Comparison of ENCODE assay signal across 19 cellular contexts in genomic region chr10:26798298-26798697, GRCh38.
DNase-seq lines count a peak whose midpoint lies in the region; ATAC-seq and TF ChIP-seq lines count a peak whose summit lies in the region.
"Had no signal": no experiment of that assay in that cellular context is flagged by ENCODE, and none has a peak within 500 bp of the region (broad histone marks: within the 10 kb centered on the region; RNA-seq: fewer than 3 reads in every experiment).

No MANE protein-coding gene starts in this region.

- peaks cover 28% of the 10 kb centered on the region for H3K36me3 ChIP-seq in BLaER1
- H3K36me3 ChIP-seq in KOPT-K1 (ENCODE audit: insufficient read depth, low read length) = no peaks in the 10 kb centered on the region; the same call in 1 of the 2 replicates
- no peaks in the 10 kb centered on the region for H3K36me3 ChIP-seq in ascending aorta

- H3K27me3 ChIP-seq in BLaER1 (no peaks in the 10 kb centered on the region), ascending aorta (no peaks in the 10 kb centered on the region)

- no peak for ATAC-seq in effector memory CD8-positive, alpha-beta T cell (replicated peaks)
- no peak for ATAC-seq in GM18870 (IDR thresholded peaks at IDR 0.05; ENCODE audit: unreplicated experiment)
- no peak for ATAC-seq in HG03342 (IDR thresholded peaks at IDR 0.05; ENCODE audit: unreplicated experiment)
- ATAC-seq: Panc1 had no signal

- no peaks in the 10 kb centered on the region for H3K9me3 Mint-ChIP-seq in effector memory CD8-positive, alpha-beta T cell

- peaks cover 46 to 70% of the 10 kb centered on the region in 2 donors for H3K4me1 Mint-ChIP-seq in effector memory CD8-positive, alpha-beta T cell (ENCODE audit: low read depth in 2 of 2)

- peaks cover 49% of the 10 kb centered on the region for H3K9me3 ChIP-seq in BLaER1
- peaks cover 24% of the 10 kb centered on the region for H3K9me3 ChIP-seq in KOPT-K1 (ENCODE audit: insufficient read depth, low read length, poor library complexity, severe bottlenecking)
- peaks cover 0 to 13% of the 10 kb centered on the region in 2 donors for H3K9me3 ChIP-seq in ascending aorta

- intact Hi-C loops in ascending aorta (cut with DNase I) = no loop called here

- peak overlapping the region; percentile 96 for H3K27ac ChIP-seq in BLaER1
- peak overlapping the region; percentile 59 for H3K27ac ChIP-seq in KOPT-K1 (ENCODE audit: low read depth, low read length, poor library complexity, severe bottlenecking)
- no peak overlapping the region for H3K27ac ChIP-seq in ascending aorta

- H3K4me1 ChIP-seq in BLaER1 (peaks cover 58% of the 10 kb centered on the region), ascending aorta (no peaks in the 10 kb centered on the region)

- H3K27ac Mint-ChIP-seq in effector memory CD8-positive, alpha-beta T cell = peak overlapping the region; percentile 10 to 49
- H3K27ac Mint-ChIP-seq: CD4-positive, CD25-positive, alpha-beta regulatory T cell had no signal

- peak; percentile 14 for DNase-seq in RPMI8226
- no peak for DNase-seq in effector memory CD8-positive, alpha-beta T cell
- no peak for DNase-seq in ascending aorta (ENCODE audit: low spot score in 2 of 2)
- DNase-seq in GM20000 (ENCODE audit: low spot score) = no peak
- DNase-seq: CD4-positive, CD25-positive, alpha-beta regulatory T cell; COR-L47; GF-D8; HCEC 1CT; MV-4-11; NCI-H1417; NCI-H187 treated with DMSO at 0.1 percent for 48 hours; NCI-H226; NCI-H524 treated with DMSO at 0.1 percent for 48 hours; SW 1271 had no signal

- H3K4me2 ChIP-seq in BLaER1 = peak overlapping the region; percentile 79

- peaks cover 23% of the 10 kb centered on the region for H3K36me3 Mint-ChIP-seq in effector memory CD8-positive, alpha-beta T cell (ENCODE audit: insufficient read depth)

- H3K27me3 Mint-ChIP-seq in effector memory CD8-positive, alpha-beta T cell = no peaks in the 10 kb centered on the region
- H3K27me3 Mint-ChIP-seq: CD4-positive, CD25-positive, alpha-beta regulatory T cell had no signal

- H3K4me3 Mint-ChIP-seq in effector memory CD8-positive, alpha-beta T cell = no peak overlapping the region

- H3K4me3 ChIP-seq in BLaER1 (no peak overlapping the region; the same call in 1 of the 2 replicates), ascending aorta (no peak overlapping the region)

- no peaks in the 10 kb centered on the region for H4K20me1 ChIP-seq in BLaER1

- TF ChIP-seq CTCF in ascending aorta (IDR thresholded peaks at IDR 0.05) (no peak), GM20000 (IDR thresholded peaks at IDR 0.05; ENCODE audit: extremely low read depth, missing control alignments) (no peak)

- H3K9ac ChIP-seq in BLaER1 = peak overlapping the region; percentile 75; the same call in 1 of the 2 replicates

Comparison
In these comparisons a context has a peak if more than half of its experiments do, and no peak if none do; other contexts are left out.
1. H3K27ac ChIP-seq: peak in BLaER1 (single experiment) and KOPT-K1 (single experiment); none in ascending aorta (0 of 2).